In genomic region chrX:9717376-9717775, GRCh38 we compare ENCODE assay signal across 41 cellular contexts. TPM values are rescaled to one million over a fixed set of nuclear protein-coding genes. Genes with fewer than 3 reads are reported as not detected.
"Had no signal": no experiment of that assay in that cellular context is flagged by ENCODE, and none has a peak within 500 bp of the region (broad histone marks: within the 10 kb centered on the region; RNA-seq: fewer than 3 reads in every experiment).

No MANE protein-coding gene starts in this region.

- FAIRE-seq: bronchial epithelial cell had no signal

- H3K9me3 ChIP-seq: adrenal gland, body of pancreas had no signal

- H3K4me1 ChIP-seq: adrenal gland, ascending aorta, body of pancreas, breast epithelium had no signal

- H3K27me3 Mint-ChIP-seq: activated naive CD4-positive, alpha-beta T cell treated with anti-CD3 and anti-CD28 coated beads, Interleukin-2, amount 10 ng/mL, durations not matched to agents 7 days and 5 days; activated naive CD4-positive, alpha-beta T cell treated with anti-CD3 and anti-CD28 coated beads, Interleukin-2, amount 50 U/mL, for 24 hours; activated naive CD8-positive, alpha-beta T cell; activated naive CD8-positive, alpha-beta T cell treated with anti-CD3 and anti-CD28 coated beads for 36 hours; activated naive CD8-positive, alpha-beta T cell treated with anti-CD3 and anti-CD28 coated beads, Interleukin-2, amount 10 ng/mL, durations not matched to agents 7 days and 5 days; activated naive CD8-positive, alpha-beta T cell treated with anti-CD3 and anti-CD28 coated beads, Interleukin-2, amount 50 U/mL, for 24 hours; activated T-helper 17 cell treated with anti-CD3 and anti-CD28 coated beads, Interleukin-2, amount 50 U/mL, for 72 hours; central memory CD8-positive, alpha-beta T cell had no signal

- H3K9me3 Mint-ChIP-seq: activated naive CD4-positive, alpha-beta T cell treated with anti-CD3 and anti-CD28 coated beads, Interleukin-2, amount 50 U/mL, for 24 hours; activated T-helper 1 cell treated with anti-CD3 and anti-CD28 coated beads, Interleukin-12 subunit alpha, Interleukin-12 subunit beta, Interleukin-2, Interleukin-4 antibody, amounts not matched to agents 30 ng/mL and 10 ng/mL and 1 ng/mL, durations not matched to agents 14 hours and 24 hours and 36 hours; central memory CD8-positive, alpha-beta T cell had no signal

- H3K4me3 ChIP-seq: adrenal gland, ascending aorta, body of pancreas, breast epithelium, cardiac muscle cell had no signal

- H3K4me3 Mint-ChIP-seq: activated naive CD4-positive, alpha-beta T cell treated with anti-CD3 and anti-CD28 coated beads for 36 hours; activated naive CD4-positive, alpha-beta T cell treated with anti-CD3 and anti-CD28 coated beads, Interleukin-2, amount 10 ng/mL, durations not matched to agents 7 days and 5 days; activated naive CD4-positive, alpha-beta T cell treated with anti-CD3 and anti-CD28 coated beads, Interleukin-2, amount 50 U/mL, for 24 hours; activated naive CD8-positive, alpha-beta T cell; activated naive CD8-positive, alpha-beta T cell treated with anti-CD3 and anti-CD28 coated beads for 36 hours; activated naive CD8-positive, alpha-beta T cell treated with anti-CD3 and anti-CD28 coated beads, Interleukin-2, amount 10 ng/mL, durations not matched to agents 7 days and 5 days; activated naive CD8-positive, alpha-beta T cell treated with anti-CD3 and anti-CD28 coated beads, Interleukin-2, amount 50 U/mL, for 24 hours; activated T-cell treated with anti-CD3 and anti-CD28 coated beads, Interleukin-2, amount 50 U/mL, for 24 hours; activated T-cell treated with anti-CD3 and anti-CD28 coated beads, Interleukin-2, amount 50 U/mL, for 4 hours; activated T-cell treated with anti-CD3 and anti-CD28 coated beads, Interleukin-2, amount 50 U/mL, for 72 hours; activated T-helper 1 cell treated with anti-CD3 and anti-CD28 coated beads, Interleukin-12 subunit alpha, Interleukin-12 subunit beta, Interleukin-2, Interleukin-4 antibody, amounts not matched to agents 30 ng/mL and 10 ng/mL and 1 ng/mL, durations not matched to agents 14 hours and 24 hours and 36 hours; activated T-helper 17 cell treated with anti-CD3 and anti-CD28 coated beads, Interleukin-2, amount 50 U/mL, for 72 hours; brain; central memory CD8-positive, alpha-beta T cell had no signal

- H3K36me3 ChIP-seq: breast epithelium had no signal

- DNase-seq: activated effector memory CD4-positive, alpha-beta T cell treated with anti-CD3 and anti-CD28 coated beads, Interleukin-2, amount 50 U/mL, for 16 hours; activated effector memory CD4-positive, alpha-beta T cell treated with Interleukin-2 at 50 U/mL for 16 hours; activated gamma-delta T cell; activated gamma-delta T cell treated with Interleukin-2 at 50 U/mL for 16 hours; activated naive CD4-positive, alpha-beta T cell; activated naive CD4-positive, alpha-beta T cell treated with anti-CD3 and anti-CD28 coated beads for 36 hours; activated naive CD4-positive, alpha-beta T cell treated with anti-CD3 and anti-CD28 coated beads, Interleukin-2, amount 10 ng/mL, durations not matched to agents 7 days and 5 days; activated naive CD4-positive, alpha-beta T cell treated with anti-CD3 and anti-CD28 coated beads, Interleukin-2, amount 50 U/mL, for 16 hours; activated naive CD4-positive, alpha-beta T cell treated with Interleukin-2 at 50 U/mL for 16 hours; activated naive CD8-positive, alpha-beta T cell treated with anti-CD3 and anti-CD28 coated beads for 36 hours; activated naive CD8-positive, alpha-beta T cell treated with anti-CD3 and anti-CD28 coated beads, Interleukin-2, amount 10 ng/mL, durations not matched to agents 7 days and 5 days; activated naive CD8-positive, alpha-beta T cell treated with anti-CD3 and anti-CD28 coated beads, Interleukin-2, amount 50 U/mL, for 24 hours; activated T-cell treated with anti-CD3 and anti-CD28 coated beads for 4 hours; activated T-cell treated with anti-CD3 and anti-CD28 coated beads, Interleukin-2, amount 50 U/mL, for 1 hour; activated T-cell treated with anti-CD3 and anti-CD28 coated beads, Interleukin-2, amount 50 U/mL, for 24 hours; activated T-cell treated with anti-CD3 and anti-CD28 coated beads, Interleukin-2, amount 50 U/mL, for 4 hours; activated T-cell treated with anti-CD3 and anti-CD28 coated beads, Interleukin-2, amount 50 U/mL, for 48 hours; activated T-cell treated with anti-CD3 and anti-CD28 coated beads, Interleukin-2, amount 50 U/mL, for 72 hours; adrenal gland; amniotic stem cell; amygdala; anterior cingulate cortex; aorta; body of pancreas; brain microvascular endothelial cell; caudate nucleus; central memory CD4-positive, alpha-beta T cell; cerebellar nuclear complex had no signal

- ATAC-seq: activated naive CD4-positive, alpha-beta T cell treated with anti-CD3 and anti-CD28 coated beads, Interleukin-2, amount 50 U/mL, for 72 hours; activated naive CD8-positive, alpha-beta T cell treated with anti-CD3 and anti-CD28 coated beads, Interleukin-2, amount 50 U/mL, for 24 hours; activated T-cell treated with anti-CD3 and anti-CD28 coated beads, Interleukin-2, amount 50 U/mL, for 4 hours; activated T-cell treated with anti-CD3 and anti-CD28 coated beads, Interleukin-2, amount 50 U/mL, for 72 hours; activated T-helper 17 cell treated with anti-CD3 and anti-CD28 coated beads, Interleukin-2, amount 50 U/mL, for 72 hours; body of pancreas had no signal

- H3K27ac ChIP-seq: adrenal gland, ascending aorta, body of pancreas, brain microvascular endothelial cell, breast epithelium, cardiac muscle cell had no signal

- H3K27ac Mint-ChIP-seq: activated naive CD4-positive, alpha-beta T cell treated with anti-CD3 and anti-CD28 coated beads for 36 hours; activated naive CD4-positive, alpha-beta T cell treated with anti-CD3 and anti-CD28 coated beads, Interleukin-2, amount 10 ng/mL, durations not matched to agents 7 days and 5 days; activated naive CD4-positive, alpha-beta T cell treated with anti-CD3 and anti-CD28 coated beads, Interleukin-2, amount 50 U/mL, for 24 hours; activated naive CD4-positive, alpha-beta T cell treated with anti-CD3 and anti-CD28 coated beads, Interleukin-2, amount 50 U/mL, for 72 hours; activated naive CD8-positive, alpha-beta T cell; activated naive CD8-positive, alpha-beta T cell treated with anti-CD3 and anti-CD28 coated beads for 36 hours; activated naive CD8-positive, alpha-beta T cell treated with anti-CD3 and anti-CD28 coated beads, Interleukin-2, amount 10 ng/mL, durations not matched to agents 7 days and 5 days; activated naive CD8-positive, alpha-beta T cell treated with anti-CD3 and anti-CD28 coated beads, Interleukin-2, amount 50 U/mL, for 24 hours; activated T-cell treated with anti-CD3 and anti-CD28 coated beads, Interleukin-2, amount 50 U/mL, for 24 hours; activated T-cell treated with anti-CD3 and anti-CD28 coated beads, Interleukin-2, amount 50 U/mL, for 72 hours; activated T-helper 1 cell treated with anti-CD3 and anti-CD28 coated beads, Interleukin-12 subunit alpha, Interleukin-12 subunit beta, Interleukin-2, Interleukin-4 antibody, amounts not matched to agents 30 ng/mL and 10 ng/mL and 1 ng/mL, durations not matched to agents 14 hours and 24 hours and 36 hours; activated T-helper 17 cell treated with anti-CD3 and anti-CD28 coated beads, Interleukin-2, amount 50 U/mL, for 72 hours; activated T-helper 2 cell treated with anti-CD3 and anti-CD28 coated beads, Interferon-gamma antibody, Interleukin-2, Interleukin-4, amounts not matched to agents 10 μg/mL and 5 μg/mL and 100 μg/mL, durations not matched to agents 14 hours and 24 hours and 36 hours; brain had no signal

- H3K4me1 Mint-ChIP-seq: activated naive CD4-positive, alpha-beta T cell treated with anti-CD3 and anti-CD28 coated beads, Interleukin-2, amount 10 ng/mL, durations not matched to agents 7 days and 5 days; activated naive CD4-positive, alpha-beta T cell treated with anti-CD3 and anti-CD28 coated beads, Interleukin-2, amount 50 U/mL, for 24 hours; activated naive CD8-positive, alpha-beta T cell treated with anti-CD3 and anti-CD28 coated beads for 36 hours; activated naive CD8-positive, alpha-beta T cell treated with anti-CD3 and anti-CD28 coated beads, Interleukin-2, amount 10 ng/mL, durations not matched to agents 7 days and 5 days; activated naive CD8-positive, alpha-beta T cell treated with anti-CD3 and anti-CD28 coated beads, Interleukin-2, amount 50 U/mL, for 24 hours; activated T-helper 17 cell treated with anti-CD3 and anti-CD28 coated beads, Interleukin-2, amount 50 U/mL, for 72 hours; brain; central memory CD8-positive, alpha-beta T cell had no signal

- H3K27me3 ChIP-seq: adrenal gland, ascending aorta, body of pancreas, brain microvascular endothelial cell, breast epithelium, cardiac muscle cell had no signal

RNA-seq across cellular contexts. Expression of gene GPR143, which starts 48.3 kb away (rescaled TPM):
- total RNA-seq: activated naive CD4-positive, alpha-beta T cell treated with anti-CD3 and anti-CD28 coated beads for 36 hours; activated naive CD4-positive, alpha-beta T cell treated with anti-CD3 and anti-CD28 coated beads, Interleukin-2, amount 50 U/mL, for 72 hours; activated naive CD8-positive, alpha-beta T cell treated with anti-CD3 and anti-CD28 coated beads for 36 hours; activated naive CD8-positive, alpha-beta T cell treated with anti-CD3 and anti-CD28 coated beads, Interleukin-2, amount 10 ng/mL, durations not matched to agents 7 days and 5 days; activated T-cell treated with anti-CD3 and anti-CD28 coated beads, Interleukin-2, amount 50 U/mL, for 4 hours; activated T-cell treated with anti-CD3 and anti-CD28 coated beads, Interleukin-2, amount 50 U/mL, for 72 hours; activated T-helper 1 cell treated with anti-CD3 and anti-CD28 coated beads, Interleukin-12 subunit alpha, Interleukin-12 subunit beta, Interleukin-2, Interleukin-4 antibody, amounts not matched to agents 30 ng/mL and 10 ng/mL and 1 ng/mL, durations not matched to agents 14 hours and 24 hours and 36 hours; activated T-helper 17 cell treated with anti-CD3 and anti-CD28 coated beads, Interleukin-2, amount 50 U/mL, for 72 hours; activated T-helper 2 cell treated with anti-CD3 and anti-CD28 coated beads, Interferon-gamma antibody, Interleukin-2, Interleukin-4, amounts not matched to agents 10 μg/mL and 5 μg/mL and 100 μg/mL, durations not matched to agents 14 hours and 24 hours and 36 hours; ascending aorta; cardiac septum had no signal
